ENCODE assay signal across 8 cellular contexts in genomic region chr1:224542783-224543440, GRCh38.
DNase-seq lines count a peak whose midpoint lies in the region; TF ChIP-seq lines count a peak whose summit lies in the region.

No MANE protein-coding gene starts in this region.

- TF ChIP-seq POLR2A in transverse colon (IDR thresholded peaks at IDR 0.05) = no peak

- 48 to 68% methylated on average over 5 to 7 of the region's 7 CpGs for WGBS in transverse colon (ENCODE audit: low coverage in 1 of 2), 2 donors

- peak overlapping the region; percentile 23 for H3K27ac Mint-ChIP-seq in activated CD4-positive, alpha-beta memory T cell treated with anti-CD3 and anti-CD28 coated beads for 36 hours

- intact Hi-C loops in activated CD4-positive, alpha-beta memory T cell treated with anti-CD3 and anti-CD28 coated beads for 36 hours (cut with micrococcal nuclease) = loop anchor here (1.0 kb wide), 2 partner anchors 45 to 80 kb away; no protein-coding TSS in a partner anchor
- intact Hi-C loops in transverse colon (cut with DNase I; ENCODE audit: low total_unique reads) = no loop called here

- DNase-seq in AG09319 (ENCODE audit: extremely low read depth, low read depth) (peak; percentile 77), HT1080 (ENCODE audit: low read depth) (peak; percentile 99), kidney epithelial cell (ENCODE audit: low read depth) (peak; percentile 98), anterior cingulate cortex (lab: John Stamatoyannopoulos, UW) (no peak), transverse colon (no peak), activated gamma-delta T cell (lab: John Stamatoyannopoulos, UW) (no peak)
- peak; percentile 47 for DNase-seq in activated CD4-positive, alpha-beta memory T cell treated with anti-CD3 and anti-CD28 coated beads for 36 hours
- DNase-seq in effector memory CD4-positive, alpha-beta T cell = no peak

- H3K4me1 ChIP-seq in effector memory CD4-positive, alpha-beta T cell (ENCODE audit: control insufficient read depth, insufficient read depth, low read length, poor library complexity, severe bottlenecking) = no peaks in the 10 kb centered on the region
- H3K4me1 ChIP-seq in transverse colon = peaks cover 0 to 19% (median 5%) of the 10 kb centered on the region in 4 donors

- H3K4me3 Mint-ChIP-seq in activated CD4-positive, alpha-beta memory T cell treated with anti-CD3 and anti-CD28 coated beads for 36 hours = no peak overlapping the region

- H3K4me3 ChIP-seq in kidney epithelial cell (ENCODE audit: low read depth, low read length) = no peak overlapping the region
- no peak overlapping the region for H3K4me3 ChIP-seq in effector memory CD4-positive, alpha-beta T cell (ENCODE audit: insufficient read depth, low read depth, low read length, poor library complexity, severe bottlenecking)
- no peak overlapping the region for H3K4me3 ChIP-seq in transverse colon

- no peaks in the 10 kb centered on the region for H3K36me3 Mint-ChIP-seq in activated CD4-positive, alpha-beta memory T cell treated with anti-CD3 and anti-CD28 coated beads for 36 hours

- CTCF ChIA-PET in activated CD4-positive, alpha-beta memory T cell treated with anti-CD3 and anti-CD28 coated beads for 36 hours (lab: Charles Lee) = interaction anchor here (0.6 to 4.4 kb wide), 4 partner anchors 30 to 248 kb away, joined by 3 to 28 read pairs (median 3); no protein-coding TSS in a partner anchor

- TF ChIP-seq EP300 in transverse colon (IDR thresholded peaks at IDR 0.05; ENCODE audit: low read depth) = no peak

- POLR2A ChIA-PET in activated CD4-positive, alpha-beta memory T cell treated with anti-CD3 and anti-CD28 coated beads for 36 hours (lab: Charles Lee) = interaction anchor here (1.4 kb wide), 1 partner anchor 44 kb away, joined by 4 read pairs; no protein-coding TSS in a partner anchor

- H3K27me3 ChIP-seq in kidney epithelial cell (ENCODE audit: control insufficient read depth, insufficient read depth, low read length) (no peaks in the 10 kb centered on the region), transverse colon (no peaks in the 10 kb centered on the region)
- H3K27me3 ChIP-seq in effector memory CD4-positive, alpha-beta T cell (replicated peaks; ENCODE audit: control insufficient read depth, insufficient read depth, low read length, poor library complexity, severe bottlenecking) = no peaks in the 10 kb centered on the region

- H3K36me3 ChIP-seq in kidney epithelial cell (ENCODE audit: control insufficient read depth, insufficient read depth, low read length) (no peaks in the 10 kb centered on the region), transverse colon (no peaks in the 10 kb centered on the region)
- H3K36me3 ChIP-seq in effector memory CD4-positive, alpha-beta T cell (ENCODE audit: control insufficient read depth, insufficient read depth, low read length) = no peaks in the 10 kb centered on the region

- no peaks in the 10 kb centered on the region for H3K9me3 ChIP-seq in effector memory CD4-positive, alpha-beta T cell (ENCODE audit: control insufficient read depth, low read length)
- H3K9me3 ChIP-seq in transverse colon = no peaks in the 10 kb centered on the region

- no peaks in the 10 kb centered on the region for H3K27me3 Mint-ChIP-seq in activated CD4-positive, alpha-beta memory T cell treated with anti-CD3 and anti-CD28 coated beads for 36 hours

- TF ChIP-seq CTCF in AG09319 (IDR thresholded peaks at IDR 0.05; ENCODE audit: low read depth, low read length) (no peak), kidney epithelial cell (IDR thresholded peaks at IDR 0.05; ENCODE audit: insufficient read depth, low read length, poor library complexity, severe bottlenecking) (no peak), transverse colon (IDR thresholded peaks at IDR 0.05) (no peak)

- no peaks in the 10 kb centered on the region for H3K9me3 Mint-ChIP-seq in activated CD4-positive, alpha-beta memory T cell treated with anti-CD3 and anti-CD28 coated beads for 36 hours

- in situ Hi-C loops in transverse colon (cut with MboI; ENCODE audit: low pct_ligation_motif_present in 1 of 4, low pct_unique_long_range_greater_than_20kb in 1 of 4, low sequenced_read_pairs in 3 of 4) = no loop called here

- no peak overlapping the region for H3K27ac ChIP-seq in effector memory CD4-positive, alpha-beta T cell (ENCODE audit: insufficient read depth, low read length, poor library complexity, severe bottlenecking)
- no peak overlapping the region for H3K27ac ChIP-seq in transverse colon

- peaks cover 18% of the 10 kb centered on the region for H3K4me1 Mint-ChIP-seq in activated CD4-positive, alpha-beta memory T cell treated with anti-CD3 and anti-CD28 coated beads for 36 hours (ENCODE audit: low read depth)

Comparison
In these comparisons a context has a peak if more than half of its experiments do, and no peak if none do; other contexts are left out.
1. DNase-seq: peak in AG09319 (single experiment), HT1080 (single experiment), activated CD4-positive, alpha-beta memory T cell treated with anti-CD3 and anti-CD28 coated beads for 36 hours (single experiment) and kidney epithelial cell (single experiment); none in anterior cingulate cortex (0 of 58), effector memory CD4-positive, alpha-beta T cell (0 of 3), transverse colon (single experiment) and activated gamma-delta T cell (single experiment).